Comparison of ENCODE assay signal across 23 cellular contexts in the genomic region with DNA sequence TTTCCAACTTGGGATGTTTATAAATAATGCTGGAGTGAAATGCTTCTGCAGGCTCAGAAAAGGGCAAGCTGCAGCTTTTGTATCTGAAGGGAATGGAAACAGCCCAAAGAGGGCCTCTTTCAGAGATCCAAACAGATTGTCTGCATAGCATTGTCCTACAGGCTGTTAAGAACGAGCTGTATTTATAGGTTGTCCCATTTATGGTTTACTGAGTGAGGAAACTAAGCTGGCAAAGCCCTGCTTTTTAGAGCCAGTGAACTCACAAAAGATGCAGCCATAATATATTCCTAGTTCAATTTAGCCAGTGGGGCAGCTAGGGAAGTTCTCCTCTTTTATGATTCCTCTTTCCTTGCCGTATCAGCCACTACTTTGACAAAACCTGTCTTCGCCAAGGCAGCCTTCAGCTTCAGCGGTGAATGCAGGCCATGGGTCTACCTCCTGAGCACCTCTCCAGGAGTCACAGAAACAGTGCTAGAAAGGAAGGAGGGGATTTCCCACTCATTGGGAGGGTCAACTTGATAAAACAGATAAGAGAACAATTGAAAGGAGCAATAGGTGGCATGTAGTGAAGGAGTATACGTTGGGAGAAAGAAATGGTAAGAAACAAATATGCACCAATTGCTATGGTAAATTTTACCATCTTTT. TPM values are rescaled to one million over a fixed set of nuclear protein-coding genes. Genes with fewer than 3 reads are reported as not detected.
"Had no signal": no experiment of that assay in that cellular context is flagged by ENCODE, and none has a peak within 500 bp of the region (broad histone marks: within the 10 kb centered on the region; RNA-seq: fewer than 3 reads in every experiment).

No MANE protein-coding gene starts in this region.

- DNase-seq: activated CD4-positive, alpha-beta memory T cell treated with anti-CD3 and anti-CD28 coated beads for 36 hours; activated gamma-delta T cell treated with Interleukin-2 at 50 U/mL for 16 hours; activated T-cell treated with anti-CD3 and anti-CD28 coated beads for 4 hours; adrenal gland; dermis blood vessel endothelial cell; foreskin fibroblast; kidney; midbrain; stimulated activated naive CD8-positive, alpha-beta T cell treated with anti-CD3 and anti-CD28 coated beads, Interleukin-15, Interleukin-2, amounts not matched to agents 100 U/mL and 50 U/mL, for 24 hours; T-helper 2 cell; transverse colon; uterus; WERI-Rb-1 had no signal

- H3K4me3 ChIP-seq: adrenal gland, lung, prostate gland, right atrium auricular region, suprapubic skin, transverse colon, uterus had no signal

- H3K36me3 ChIP-seq: adrenal gland, prostate gland, right atrium auricular region, suprapubic skin, transverse colon, uterus, WERI-Rb-1 had no signal

- ATAC-seq: activated naive CD4-positive, alpha-beta T cell treated with anti-CD3 and anti-CD28 coated beads, Interleukin-2, amount 50 U/mL, for 72 hours; left lobe of liver; stimulated activated naive CD8-positive, alpha-beta T cell treated with anti-CD3 and anti-CD28 coated beads, Interleukin-15, Interleukin-2, amounts not matched to agents 100 U/mL and 50 U/mL, for 24 hours had no signal

- H3K27me3 ChIP-seq: adrenal gland, right atrium auricular region, transverse colon, uterus had no signal

- H3K27ac ChIP-seq: adrenal gland, epithelial cell of prostate, prostate gland, right atrium auricular region, suprapubic skin, transverse colon, uterus, WERI-Rb-1 had no signal

RNA-seq across cellular contexts. Expression of a gene that starts 15.0 kb away (rescaled TPM):
- total RNA-seq: activated T-helper 1 cell treated with anti-CD3 and anti-CD28 coated beads, Interleukin-12 subunit alpha, Interleukin-12 subunit beta, Interleukin-2, Interleukin-4 antibody, amounts not matched to agents 30 ng/mL and 10 ng/mL and 1 ng/mL, durations not matched to agents 14 hours and 24 hours and 36 hours; dermis blood vessel endothelial cell; left lobe of liver; osteocyte; skeletal muscle tissue had no signal
